In genomic region chr18:77160515-77160914, GRCh38 we compare ENCODE assay signal across 17 cellular contexts. TPM values are rescaled to one million over a fixed set of nuclear protein-coding genes. Genes with fewer than 3 reads are reported as not detected.
DNase-seq lines count a peak whose midpoint lies in the region; ATAC-seq, FAIRE-seq and TF ChIP-seq lines count a peak whose summit lies in the region.
"Had no signal": no experiment of that assay in that cellular context is flagged by ENCODE, and none has a peak within 500 bp of the region (broad histone marks: within the 10 kb centered on the region; RNA-seq: fewer than 3 reads in every experiment).

No MANE protein-coding gene starts in this region.

- H3K4me3 ChIP-seq in HUES64 (ENCODE audit: low read length) (no peak overlapping the region), astrocyte (ENCODE audit: insufficient read depth, low read depth, low read length) (no peak overlapping the region), kidney (ENCODE audit: low read length in 2 of 2) (no peak overlapping the region)
- H3K4me3 ChIP-seq: gastroesophageal sphincter, left lung, MG63, skin epidermis had no signal

- no peak for TF ChIP-seq CTCF in astrocyte (IDR thresholded peaks at IDR 0.05; ENCODE audit: insufficient read depth, low read depth, low read length)
- TF ChIP-seq CTCF in kidney (IDR thresholded peaks at IDR 0.05; ENCODE audit: borderline replicate concordance, extremely low read depth, insufficient read depth): no peak

- H2AFZ ChIP-seq in astrocyte (ENCODE audit: low read depth, low read length): peak overlapping the region; percentile 3

- H3K9me3 Mint-ChIP-seq in astrocyte (ENCODE audit: unreplicated experiment): no peaks in the 10 kb centered on the region
- no peaks in the 10 kb centered on the region for H3K9me3 Mint-ChIP-seq in stimulated activated naive B cell treated with anti-CD40 and anti-IgM and Interleukin-4, amounts not matched to agents 10 μg/mL and 1 μg/mL and 100 μg/mL, for 72 hours
- H3K9me3 Mint-ChIP-seq: activated naive CD4-positive, alpha-beta T cell treated with anti-CD3 and anti-CD28 coated beads, Interleukin-2, amount 50 U/mL, for 72 hours had no signal

- H3K27ac Mint-ChIP-seq in astrocyte (ENCODE audit: unreplicated experiment): no peak overlapping the region
- no peak overlapping the region for H3K27ac Mint-ChIP-seq in stimulated activated naive B cell treated with anti-CD40 and anti-IgM and Interleukin-4, amounts not matched to agents 10 μg/mL and 1 μg/mL and 100 μg/mL, for 72 hours
- H3K27ac Mint-ChIP-seq: activated naive CD4-positive, alpha-beta T cell treated with anti-CD3 and anti-CD28 coated beads, Interleukin-2, amount 50 U/mL, for 72 hours had no signal

- no peak overlapping the region for H3K4me3 Mint-ChIP-seq in astrocyte (ENCODE audit: unreplicated experiment)
- peak overlapping the region; percentile 46 to 49 for H3K4me3 Mint-ChIP-seq in stimulated activated naive B cell treated with anti-CD40 and anti-IgM and Interleukin-4, amounts not matched to agents 10 μg/mL and 1 μg/mL and 100 μg/mL, for 72 hours

- WGBS in HUES64: 23% methylated on average over 10 of the region's 11 CpGs

- no peak overlapping the region for H3K4me2 ChIP-seq in astrocyte (ENCODE audit: low read length)

- 0 out of 2 replicates have a peak, but pooled peaks cover 2% of the 10 kb centered on the region for H3K9me3 ChIP-seq in HUES64 (ENCODE audit: insufficient read depth, low read depth, low read length)
- no peaks in the 10 kb centered on the region for H3K9me3 ChIP-seq in astrocyte (ENCODE audit: insufficient read depth, low read depth, low read length)
- H3K9me3 ChIP-seq in kidney (ENCODE audit: control insufficient read depth in 1 of 2, low read length in 2 of 2): no peaks in the 10 kb centered on the region
- H3K9me3 ChIP-seq: gastroesophageal sphincter, left lung, MG63 had no signal

- H3K36me3 Mint-ChIP-seq in astrocyte (ENCODE audit: low read depth, unreplicated experiment): no peaks in the 10 kb centered on the region
- H3K36me3 Mint-ChIP-seq in stimulated activated naive B cell treated with anti-CD40 and anti-IgM and Interleukin-4, amounts not matched to agents 10 μg/mL and 1 μg/mL and 100 μg/mL, for 72 hours: no peaks in the 10 kb centered on the region
- H3K36me3 Mint-ChIP-seq: activated naive CD4-positive, alpha-beta T cell treated with anti-CD3 and anti-CD28 coated beads, Interleukin-2, amount 50 U/mL, for 72 hours had no signal

- intact Hi-C loops in kidney (cut with DNase I): no loop called here

- no peaks in the 10 kb centered on the region for H3K36me3 ChIP-seq in HUES64 (ENCODE audit: insufficient read depth, low read length)
- no peaks in the 10 kb centered on the region for H3K36me3 ChIP-seq in astrocyte (ENCODE audit: insufficient read depth, low read length)
- H3K36me3 ChIP-seq in kidney (ENCODE audit: control insufficient read depth in 1 of 2, insufficient read depth in 2 of 2, low read length in 2 of 2): no peaks in the 10 kb centered on the region
- H3K36me3 ChIP-seq: gastroesophageal sphincter, left lung, MG63 had no signal

- no peaks in the 10 kb centered on the region for H3K79me2 ChIP-seq in astrocyte (ENCODE audit: insufficient read depth, low read length)

- peaks cover 17% of the 10 kb centered on the region for H3K4me1 Mint-ChIP-seq in astrocyte (ENCODE audit: low read depth, unreplicated experiment)
- peaks cover 23 to 39% of the 10 kb centered on the region in 2 donors for H3K4me1 Mint-ChIP-seq in stimulated activated naive B cell treated with anti-CD40 and anti-IgM and Interleukin-4, amounts not matched to agents 10 μg/mL and 1 μg/mL and 100 μg/mL, for 72 hours

- peaks cover 23% of the 10 kb centered on the region for H3K4me1 ChIP-seq in HUES64 (ENCODE audit: insufficient read depth, low read length)
- no peaks in the 10 kb centered on the region for H3K4me1 ChIP-seq in astrocyte (ENCODE audit: insufficient read depth, low read length)
- no peaks in the 10 kb centered on the region for H3K4me1 ChIP-seq in kidney (ENCODE audit: control insufficient read depth in 1 of 2, insufficient read depth in 1 of 2, low read depth in 1 of 2, low read length in 2 of 2)
- H3K4me1 ChIP-seq: gastroesophageal sphincter had no signal

- H3K27me3 ChIP-seq in HUES64 (ENCODE audit: insufficient read depth, low read length) (0 out of 2 replicates have a peak, but pooled peaks cover 4% of the 10 kb centered on the region), astrocyte (ENCODE audit: insufficient read depth, low read length) (no peaks in the 10 kb centered on the region)
- H3K27me3 ChIP-seq: MG63 had no signal

- FAIRE-seq in astrocyte (lab: Jason Lieb, UNC): no peak
- FAIRE-seq in kidney (lab: Jason Lieb, UNC): no peak

- DNase-seq in SIG-M5 treated with dmso at 0.1 percent for 504 hours (lab: John Stamatoyannopoulos, UW; ENCODE audit: unreplicated experiment) (peak; percentile 66), SIG-M5 (lab: John Stamatoyannopoulos, UW) (no peak), astrocyte (ENCODE audit: low read depth) (no peak), pons (ENCODE audit: low spot score) (no peak), NCI-H146 treated with DMSO at 0.1 percent for 48 hours (lab: John Stamatoyannopoulos, UW; ENCODE audit: unreplicated experiment) (no peak), kidney (no peak)
- no peak for DNase-seq in stimulated activated naive B cell treated with anti-CD40 and anti-IgM and Interleukin-4, amounts not matched to agents 10 μg/mL and 1 μg/mL and 100 μg/mL, for 72 hours
- DNase-seq: central memory CD4-positive, alpha-beta T cell; left lung; MG63; NCI-H2171; NK-92 treated with Interleukin-12 subunit alpha and Interleukin-12 subunit beta, amount 100 ng/mL, for 24 hours had no signal

- ATAC-seq in stimulated activated naive B cell treated with anti-CD40 and anti-IgM and Interleukin-4, amounts not matched to agents 10 μg/mL and 1 μg/mL and 100 μg/mL, for 72 hours (replicated peaks): peak; percentile 63 to 69
- ATAC-seq: activated naive CD4-positive, alpha-beta T cell treated with anti-CD3 and anti-CD28 coated beads, Interleukin-2, amount 50 U/mL, for 72 hours; gastroesophageal sphincter; left lung had no signal

- peak overlapping the region; percentile 22; the same call in 1 of the 2 replicates for H3K27ac ChIP-seq in HUES64 (ENCODE audit: low read depth, low read length)
- H3K27ac ChIP-seq in astrocyte (ENCODE audit: low read depth, low read length): no peak overlapping the region
- H3K27ac ChIP-seq in kidney (ENCODE audit: low read depth in 2 of 2, low read length in 2 of 2): no peak overlapping the region
- H3K27ac ChIP-seq: 22Rv1, gastroesophageal sphincter, skin epidermis had no signal

- peaks cover 3% of the 10 kb centered on the region for H3K27me3 Mint-ChIP-seq in astrocyte (ENCODE audit: low read depth, unreplicated experiment)
- peaks cover 18 to 26% of the 10 kb centered on the region in 2 donors for H3K27me3 Mint-ChIP-seq in stimulated activated naive B cell treated with anti-CD40 and anti-IgM and Interleukin-4, amounts not matched to agents 10 μg/mL and 1 μg/mL and 100 μg/mL, for 72 hours

- H4K20me1 ChIP-seq in astrocyte (ENCODE audit: insufficient read depth, low read length): no peaks in the 10 kb centered on the region

- H3K9ac ChIP-seq in HUES64 (ENCODE audit: low read depth, low read length) (no peak overlapping the region), astrocyte (ENCODE audit: low read length) (no peak overlapping the region), kidney (ENCODE audit: low read length in 2 of 2) (no peak overlapping the region)

RNA-seq across cellular contexts. Expression of gene MBP, which starts 27.9 kb away (rescaled TPM):
- 4.3 TPM for polyA plus RNA-seq in HUES64 (2013, experiment 1 of 2)
- polyA plus RNA-seq in HUES64 (2013, experiment 2 of 2): 6.5 TPM
- total RNA-seq in astrocyte: 10.8 and 11.4 TPM in 2 replicates
- 61.2 TPM for total RNA-seq in kidney
- 15.1 TPM for polyA plus RNA-seq in kidney (ENCODE audit: insufficient read depth, low read depth, low replicate concordance)
